Comparison of ENCODE assay signal across 21 cellular contexts in genomic region chr10:48468866-48469511, GRCh38.
DNase-seq lines count a peak whose midpoint lies in the region; TF ChIP-seq lines count a peak whose summit lies in the region.
"Had no signal": no experiment of that assay in that cellular context is flagged by ENCODE, and none has a peak within 500 bp of the region (broad histone marks: within the 10 kb centered on the region; RNA-seq: fewer than 3 reads in every experiment).

No MANE protein-coding gene starts in this region.

- POLR2A ChIA-PET in activated CD4-positive, alpha-beta memory T cell treated with anti-CD3 and anti-CD28 coated beads for 36 hours (lab: Charles Lee): interaction anchor here (0.6 kb wide), 1 partner anchor 33 kb away, joined by 4 read pairs; no protein-coding TSS in a partner anchor
- POLR2A ChIA-PET in activated CD4-positive, alpha-beta memory T cell treated with anti-CD3 and anti-CD28 coated beads, Interleukin-2, amount 10 ng/mL, durations not matched to agents 7 days and 5 days (lab: Charles Lee): no interaction called here

- no peak overlapping the region for H3K27ac ChIP-seq in suprapubic skin
- H3K27ac ChIP-seq: A549, C4-2B, RWPE1, upper lobe of left lung had no signal

- H3K4me1 ChIP-seq in suprapubic skin: peaks cover 27% of the 10 kb centered on the region
- peaks cover 12% of the 10 kb centered on the region for H3K4me1 ChIP-seq in BE2C
- H3K4me1 ChIP-seq: A549 had no signal

- no peaks in the 10 kb centered on the region for H3K27me3 Mint-ChIP-seq in activated CD4-positive, alpha-beta memory T cell treated with anti-CD3 and anti-CD28 coated beads for 36 hours
- H3K27me3 Mint-ChIP-seq in activated CD4-positive, alpha-beta memory T cell treated with anti-CD3 and anti-CD28 coated beads, Interleukin-2, amount 10 ng/mL, durations not matched to agents 7 days and 5 days: no peaks in the 10 kb centered on the region
- H3K27me3 Mint-ChIP-seq: activated CD4-positive, alpha-beta T cell treated with anti-CD3 and anti-CD28 coated beads, Interleukin-2, amount 10 ng/mL, durations not matched to agents 24 days and 14 days; activated naive CD4-positive, alpha-beta T cell treated with anti-CD3 and anti-CD28 coated beads, Interleukin-2, amount 50 U/mL, for 24 hours had no signal

- intact Hi-C loops in activated CD4-positive, alpha-beta memory T cell treated with anti-CD3 and anti-CD28 coated beads for 36 hours (cut with micrococcal nuclease): no loop called here

- peak; percentile 6 for DNase-seq in activated CD4-positive, alpha-beta memory T cell treated with anti-CD3 and anti-CD28 coated beads for 36 hours
- DNase-seq in activated CD4-positive, alpha-beta memory T cell treated with anti-CD3 and anti-CD28 coated beads, Interleukin-2, amount 10 ng/mL, durations not matched to agents 7 days and 5 days: no peak
- DNase-seq in NCI-H69 (lab: John Stamatoyannopoulos, UW): peak; percentile 12
- DNase-seq in mesenteric fat pad (ENCODE audit: low spot score): peak; percentile 68
- peak; percentile 46 to 55 for DNase-seq in suprapubic skin (ENCODE audit: low spot score in 2 of 2)
- no peak for DNase-seq in DMS79 treated with DMSO at 0.1 percent for 48 hours (lab: John Stamatoyannopoulos, UW)
- DNase-seq in BE2C: no peak
- DNase-seq in NCI-H2227 treated with DMSO at 0.1 percent for 48 hours (lab: John Stamatoyannopoulos, UW): no peak
- DNase-seq: activated CD4-positive, alpha-beta T cell treated with anti-CD3 and anti-CD28 coated beads, Interleukin-2, amount 10 ng/mL, durations not matched to agents 24 days and 14 days; activated T-cell treated with anti-CD3 and anti-CD28 coated beads for 4 hours; left ventricle myocardium superior; NCI-H1105; NCI-H510A treated with DMSO at 0.1 percent for 48 hours; stimulated activated naive CD8-positive, alpha-beta T cell treated with anti-CD3 and anti-CD28 coated beads, Interleukin-15, Interleukin-2, amounts not matched to agents 100 U/mL and 50 U/mL, for 24 hours; T1000; upper lobe of left lung had no signal

- TF ChIP-seq CTCF in suprapubic skin (IDR thresholded peaks at IDR 0.05) (no peak), BE2C (IDR thresholded peaks at IDR 0.05; ENCODE audit: low read depth, low read length) (no peak)

- no peaks in the 10 kb centered on the region for H3K36me3 ChIP-seq in suprapubic skin
- H3K36me3 ChIP-seq in BE2C: no peaks in the 10 kb centered on the region
- H3K36me3 ChIP-seq: ovary, upper lobe of left lung had no signal

- H3K36me3 Mint-ChIP-seq in activated CD4-positive, alpha-beta memory T cell treated with anti-CD3 and anti-CD28 coated beads for 36 hours: no peaks in the 10 kb centered on the region
- H3K36me3 Mint-ChIP-seq in activated CD4-positive, alpha-beta memory T cell treated with anti-CD3 and anti-CD28 coated beads, Interleukin-2, amount 10 ng/mL, durations not matched to agents 7 days and 5 days (ENCODE audit: low read depth): no peaks in the 10 kb centered on the region
- H3K36me3 Mint-ChIP-seq: activated naive CD4-positive, alpha-beta T cell treated with anti-CD3 and anti-CD28 coated beads, Interleukin-2, amount 50 U/mL, for 24 hours had no signal

- H3K4me3 ChIP-seq in suprapubic skin (no peak overlapping the region), BE2C (ENCODE audit: low read depth, low read length) (no peak overlapping the region)
- H3K4me3 ChIP-seq: A549, ovary, upper lobe of left lung had no signal

- H3K9me3 Mint-ChIP-seq in activated CD4-positive, alpha-beta memory T cell treated with anti-CD3 and anti-CD28 coated beads for 36 hours: no peaks in the 10 kb centered on the region
- H3K9me3 Mint-ChIP-seq in activated CD4-positive, alpha-beta memory T cell treated with anti-CD3 and anti-CD28 coated beads, Interleukin-2, amount 10 ng/mL, durations not matched to agents 7 days and 5 days: no peaks in the 10 kb centered on the region
- H3K9me3 Mint-ChIP-seq: activated CD4-positive, alpha-beta T cell treated with anti-CD3 and anti-CD28 coated beads, Interleukin-2, amount 10 ng/mL, durations not matched to agents 24 days and 14 days; activated naive CD4-positive, alpha-beta T cell treated with anti-CD3 and anti-CD28 coated beads, Interleukin-2, amount 50 U/mL, for 24 hours had no signal

- no peak overlapping the region for H3K4me3 Mint-ChIP-seq in activated CD4-positive, alpha-beta memory T cell treated with anti-CD3 and anti-CD28 coated beads for 36 hours
- no peak overlapping the region for H3K4me3 Mint-ChIP-seq in activated CD4-positive, alpha-beta memory T cell treated with anti-CD3 and anti-CD28 coated beads, Interleukin-2, amount 10 ng/mL, durations not matched to agents 7 days and 5 days
- H3K4me3 Mint-ChIP-seq: activated CD4-positive, alpha-beta T cell treated with anti-CD3 and anti-CD28 coated beads, Interleukin-2, amount 10 ng/mL, durations not matched to agents 24 days and 14 days; activated naive CD4-positive, alpha-beta T cell treated with anti-CD3 and anti-CD28 coated beads, Interleukin-2, amount 50 U/mL, for 24 hours had no signal

- no peak overlapping the region for H3K27ac Mint-ChIP-seq in activated CD4-positive, alpha-beta memory T cell treated with anti-CD3 and anti-CD28 coated beads for 36 hours
- no peak overlapping the region for H3K27ac Mint-ChIP-seq in activated CD4-positive, alpha-beta memory T cell treated with anti-CD3 and anti-CD28 coated beads, Interleukin-2, amount 10 ng/mL, durations not matched to agents 7 days and 5 days
- H3K27ac Mint-ChIP-seq: activated CD4-positive, alpha-beta T cell treated with anti-CD3 and anti-CD28 coated beads, Interleukin-2, amount 10 ng/mL, durations not matched to agents 24 days and 14 days; activated naive CD4-positive, alpha-beta T cell treated with anti-CD3 and anti-CD28 coated beads, Interleukin-2, amount 50 U/mL, for 24 hours had no signal

- WGBS in suprapubic skin: 33% methylated on average over 1 of the region's 3 CpGs

- CTCF ChIA-PET in activated CD4-positive, alpha-beta memory T cell treated with anti-CD3 and anti-CD28 coated beads for 36 hours (lab: Charles Lee): no interaction called here
- CTCF ChIA-PET in activated CD4-positive, alpha-beta memory T cell treated with anti-CD3 and anti-CD28 coated beads, Interleukin-2, amount 10 ng/mL, durations not matched to agents 7 days and 5 days (lab: Charles Lee): interaction anchor here (1.3 kb wide), 1 partner anchor 187 kb away, joined by 3 read pairs; no protein-coding TSS in a partner anchor

- TF ChIP-seq POLR2A in suprapubic skin (IDR thresholded peaks at IDR 0.05): no peak

- TF ChIP-seq EP300 in suprapubic skin (IDR thresholded peaks at IDR 0.05): no peak

- H3K27me3 ChIP-seq in suprapubic skin (peaks cover 9% of the 10 kb centered on the region), BE2C (peaks cover 8% of the 10 kb centered on the region)
- H3K27me3 ChIP-seq: ovary had no signal

- no peaks in the 10 kb centered on the region for H3K4me1 Mint-ChIP-seq in activated CD4-positive, alpha-beta memory T cell treated with anti-CD3 and anti-CD28 coated beads for 36 hours (ENCODE audit: low read depth)
- H3K4me1 Mint-ChIP-seq in activated CD4-positive, alpha-beta memory T cell treated with anti-CD3 and anti-CD28 coated beads, Interleukin-2, amount 10 ng/mL, durations not matched to agents 7 days and 5 days: peaks cover 2% of the 10 kb centered on the region
- H3K4me1 Mint-ChIP-seq: activated CD4-positive, alpha-beta T cell treated with anti-CD3 and anti-CD28 coated beads, Interleukin-2, amount 10 ng/mL, durations not matched to agents 24 days and 14 days; activated naive CD4-positive, alpha-beta T cell treated with anti-CD3 and anti-CD28 coated beads, Interleukin-2, amount 50 U/mL, for 24 hours had no signal

- H3K9me3 ChIP-seq in suprapubic skin (no peaks in the 10 kb centered on the region), BE2C (no peaks in the 10 kb centered on the region)
- H3K9me3 ChIP-seq: A549, ovary, upper lobe of left lung had no signal

Comparison
In these comparisons a context has a peak if more than half of its experiments do, and no peak if none do; other contexts are left out.
1. DNase-seq: peak in activated CD4-positive, alpha-beta memory T cell treated with anti-CD3 and anti-CD28 coated beads for 36 hours (single experiment), NCI-H69 (single experiment), mesenteric fat pad (single experiment) and suprapubic skin (2 of 2); none in activated CD4-positive, alpha-beta memory T cell treated with anti-CD3 and anti-CD28 coated beads, Interleukin-2, amount 10 ng/mL, durations not matched to agents 7 days and 5 days (single experiment), DMS79 treated with DMSO at 0.1 percent for 48 hours (single experiment), BE2C (single experiment) and NCI-H2227 treated with DMSO at 0.1 percent for 48 hours (single experiment).